1 cellular context compared by ENCODE assay signal in the genomic region with DNA sequence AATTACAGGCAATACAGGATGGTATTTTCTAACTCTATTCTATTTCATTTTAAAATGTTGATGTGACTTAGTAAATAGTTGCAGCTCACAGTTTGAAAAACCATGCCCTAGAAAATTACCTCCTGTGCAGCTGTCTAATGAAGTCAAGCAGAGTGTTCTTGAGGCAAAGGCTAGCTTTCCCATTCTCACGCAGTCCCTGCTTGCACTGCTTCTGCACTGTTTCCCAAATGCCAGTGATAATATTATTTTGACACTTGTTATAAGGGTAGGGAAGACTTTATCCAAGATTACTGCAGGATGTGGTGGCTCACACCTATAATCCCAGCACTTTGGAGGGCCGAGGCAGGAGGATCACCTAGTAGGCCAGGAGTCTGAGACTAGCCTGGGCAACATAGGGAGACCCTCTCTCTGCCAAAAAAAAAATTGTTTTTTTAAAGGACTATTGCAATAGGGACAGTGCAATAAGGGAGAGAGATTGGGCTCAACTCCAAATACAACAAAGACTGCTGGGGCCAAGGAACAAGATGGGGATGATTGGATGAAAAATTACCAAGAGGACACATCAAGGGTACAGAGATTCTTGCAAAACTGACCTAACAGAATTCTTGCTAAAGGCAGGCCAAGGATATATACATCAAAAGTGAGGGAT.
TF ChIP-seq lines count a peak whose summit lies in the region.

No MANE protein-coding gene starts in this region.

TF ChIP-seq in HepG2, 621 proteins besides CTCF, POLR2A, EP300 and RAD21 (continued from another document):
- no peak for TF ChIP-seq TBL1XR1 (IDR thresholded peaks at IDR 0.05; ENCODE audit: borderline replicate concordance, low read length, partially characterized antibody)
- TF ChIP-seq SMAD1 (CRISPR knock-in tag; IDR thresholded peaks at IDR 0.05; ENCODE audit: borderline replicate concordance, low read depth): no peak
- TF ChIP-seq, protein P1, sequence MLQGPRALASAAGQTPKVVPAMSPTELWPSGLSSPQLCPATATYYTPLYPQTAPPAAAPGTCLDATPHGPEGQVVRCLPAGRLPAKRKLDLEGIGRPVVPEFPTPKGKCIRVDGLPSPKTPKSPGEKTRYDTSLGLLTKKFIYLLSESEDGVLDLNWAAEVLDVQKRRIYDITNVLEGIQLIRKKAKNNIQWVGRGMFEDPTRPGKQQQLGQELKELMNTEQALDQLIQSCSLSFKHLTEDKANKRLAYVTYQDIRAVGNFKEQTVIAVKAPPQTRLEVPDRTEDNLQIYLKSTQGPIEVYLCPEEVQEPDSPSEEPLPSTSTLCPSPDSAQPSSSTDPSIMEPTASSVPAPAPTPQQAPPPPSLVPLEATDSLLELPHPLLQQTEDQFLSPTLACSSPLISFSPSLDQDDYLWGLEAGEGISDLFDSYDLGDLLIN (CRISPR knock-in tag; IDR thresholded peaks at IDR 0.05; ENCODE audit: borderline replicate concordance): no peak
- no peak for TF ChIP-seq KDM4B (CRISPR knock-in tag; IDR thresholded peaks at IDR 0.05)
- no peak for TF ChIP-seq MED1 (CRISPR knock-in tag; IDR thresholded peaks at IDR 0.05)
- no peak for TF ChIP-seq SIN3A (IDR thresholded peaks at IDR 0.05; ENCODE audit: borderline replicate concordance, low read depth, low read length)
- TF ChIP-seq REXO4 (CRISPR knock-in tag; IDR thresholded peaks at IDR 0.05; ENCODE audit: borderline replicate concordance): no peak
- TF ChIP-seq, protein P2, sequence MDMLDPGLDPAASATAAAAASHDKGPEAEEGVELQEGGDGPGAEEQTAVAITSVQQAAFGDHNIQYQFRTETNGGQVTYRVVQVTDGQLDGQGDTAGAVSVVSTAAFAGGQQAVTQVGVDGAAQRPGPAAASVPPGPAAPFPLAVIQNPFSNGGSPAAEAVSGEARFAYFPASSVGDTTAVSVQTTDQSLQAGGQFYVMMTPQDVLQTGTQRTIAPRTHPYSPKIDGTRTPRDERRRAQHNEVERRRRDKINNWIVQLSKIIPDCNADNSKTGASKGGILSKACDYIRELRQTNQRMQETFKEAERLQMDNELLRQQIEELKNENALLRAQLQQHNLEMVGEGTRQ (IDR thresholded peaks at IDR 0.05; ENCODE audit: low read depth, low read length): no peak
- TF ChIP-seq, protein P2 (CRISPR knock-in tag; IDR thresholded peaks at IDR 0.05; ENCODE audit: borderline replicate concordance): no peak
- TF ChIP-seq PAX8 (CRISPR knock-in tag; IDR thresholded peaks at IDR 0.05; ENCODE audit: borderline replicate concordance): no peak
- no peak for TF ChIP-seq ZNF569 (CRISPR knock-in tag; IDR thresholded peaks at IDR 0.05; ENCODE audit: borderline replicate concordance)
- TF ChIP-seq, protein P3, sequence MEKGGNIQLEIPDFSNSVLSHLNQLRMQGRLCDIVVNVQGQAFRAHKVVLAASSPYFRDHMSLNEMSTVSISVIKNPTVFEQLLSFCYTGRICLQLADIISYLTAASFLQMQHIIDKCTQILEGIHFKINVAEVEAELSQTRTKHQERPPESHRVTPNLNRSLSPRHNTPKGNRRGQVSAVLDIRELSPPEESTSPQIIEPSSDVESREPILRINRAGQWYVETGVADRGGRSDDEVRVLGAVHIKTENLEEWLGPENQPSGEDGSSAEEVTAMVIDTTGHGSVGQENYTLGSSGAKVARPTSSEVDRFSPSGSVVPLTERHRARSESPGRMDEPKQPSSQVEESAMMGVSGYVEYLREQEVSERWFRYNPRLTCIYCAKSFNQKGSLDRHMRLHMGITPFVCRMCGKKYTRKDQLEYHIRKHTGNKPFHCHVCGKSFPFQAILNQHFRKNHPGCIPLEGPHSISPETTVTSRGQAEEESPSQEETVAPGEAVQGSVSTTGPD (CRISPR knock-in tag; IDR thresholded peaks at IDR 0.05): no peak
- no peak for TF ChIP-seq ZNF672 (CRISPR knock-in tag; IDR thresholded peaks at IDR 0.05)
